ENCODE assay signal across 15 cellular contexts in genomic region chr5:68048529-68048928, GRCh38.
DNase-seq lines count a peak whose midpoint lies in the region; ATAC-seq lines count a peak whose summit lies in the region.
"Had no signal": no experiment of that assay in that cellular context is flagged by ENCODE, and none has a peak within 500 bp of the region (broad histone marks: within the 10 kb centered on the region; RNA-seq: fewer than 3 reads in every experiment).

No MANE protein-coding gene starts in this region.

- CTCF ChIA-PET in activated CD8-positive, alpha-beta memory T cell treated with anti-CD3 and anti-CD28 coated beads, Interleukin-2, amount 10 ng/mL, durations not matched to agents 7 days and 5 days (lab: Charles Lee) = no interaction called here

- DNase-seq in CD1c-positive myeloid dendritic cell (ENCODE audit: extremely low spot score) = peak; percentile 32
- DNase-seq in MV-4-11 (lab: John Stamatoyannopoulos, UW) = peak; percentile 11
- no peak for DNase-seq in left colon
- no peak for DNase-seq in iPS-NIHi11 (ENCODE audit: low spot score)
- no peak for DNase-seq in activated CD8-positive, alpha-beta memory T cell treated with anti-CD3 and anti-CD28 coated beads, Interleukin-2, amount 10 ng/mL, durations not matched to agents 7 days and 5 days
- no peak for DNase-seq in SK-N-DZ (ENCODE audit: low spot score)
- DNase-seq: ACHN; C1 segment of cervical spinal cord; CD8-positive, alpha-beta T cell; DMS153; DMS79 treated with DMSO at 0.1 percent for 48 hours; EL; HCEC 1CT had no signal

- intact Hi-C loops in left colon (cut with DNase I, micrococcal nuclease) = no loop called here

- H3K27ac Mint-ChIP-seq in stimulated activated memory B cell treated with anti-CD40 and anti-IgM and Interleukin-4, amounts not matched to agents 10 μg/mL and 1 μg/mL and 100 μg/mL, for 72 hours = peak overlapping the region; percentile 1
- no peak overlapping the region for H3K27ac Mint-ChIP-seq in activated CD8-positive, alpha-beta memory T cell treated with anti-CD3 and anti-CD28 coated beads, Interleukin-2, amount 10 ng/mL, durations not matched to agents 7 days and 5 days
- H3K27ac Mint-ChIP-seq: B cell; CD8-positive, alpha-beta T cell had no signal

- ATAC-seq in left colon = peak; percentile 70
- no peak for ATAC-seq in stimulated activated memory B cell treated with anti-CD40 and anti-IgM and Interleukin-4, amounts not matched to agents 10 μg/mL and 1 μg/mL and 100 μg/mL, for 72 hours
- ATAC-seq in activated CD8-positive, alpha-beta memory T cell treated with anti-CD3 and anti-CD28 coated beads, Interleukin-2, amount 10 ng/mL, durations not matched to agents 7 days and 5 days = no peak
- ATAC-seq: CD8-positive, alpha-beta T cell had no signal

- peaks cover 10% of the 10 kb centered on the region for H3K36me3 Mint-ChIP-seq in stimulated activated memory B cell treated with anti-CD40 and anti-IgM and Interleukin-4, amounts not matched to agents 10 μg/mL and 1 μg/mL and 100 μg/mL, for 72 hours
- H3K36me3 Mint-ChIP-seq in activated CD8-positive, alpha-beta memory T cell treated with anti-CD3 and anti-CD28 coated beads, Interleukin-2, amount 10 ng/mL, durations not matched to agents 7 days and 5 days = no peaks in the 10 kb centered on the region
- H3K36me3 Mint-ChIP-seq: CD8-positive, alpha-beta T cell had no signal

- peaks cover 7% of the 10 kb centered on the region for H3K27me3 Mint-ChIP-seq in stimulated activated memory B cell treated with anti-CD40 and anti-IgM and Interleukin-4, amounts not matched to agents 10 μg/mL and 1 μg/mL and 100 μg/mL, for 72 hours
- peaks cover 11% of the 10 kb centered on the region for H3K27me3 Mint-ChIP-seq in activated CD8-positive, alpha-beta memory T cell treated with anti-CD3 and anti-CD28 coated beads, Interleukin-2, amount 10 ng/mL, durations not matched to agents 7 days and 5 days

- H3K4me1 Mint-ChIP-seq in stimulated activated memory B cell treated with anti-CD40 and anti-IgM and Interleukin-4, amounts not matched to agents 10 μg/mL and 1 μg/mL and 100 μg/mL, for 72 hours = peaks cover 2% of the 10 kb centered on the region
- H3K4me1 Mint-ChIP-seq in activated CD8-positive, alpha-beta memory T cell treated with anti-CD3 and anti-CD28 coated beads, Interleukin-2, amount 10 ng/mL, durations not matched to agents 7 days and 5 days = no peaks in the 10 kb centered on the region

- peaks cover 13% of the 10 kb centered on the region for H3K9me3 Mint-ChIP-seq in stimulated activated memory B cell treated with anti-CD40 and anti-IgM and Interleukin-4, amounts not matched to agents 10 μg/mL and 1 μg/mL and 100 μg/mL, for 72 hours
- peaks cover 7% of the 10 kb centered on the region for H3K9me3 Mint-ChIP-seq in activated CD8-positive, alpha-beta memory T cell treated with anti-CD3 and anti-CD28 coated beads, Interleukin-2, amount 10 ng/mL, durations not matched to agents 7 days and 5 days (ENCODE audit: low read depth)

- no peak overlapping the region for H3K4me3 Mint-ChIP-seq in stimulated activated memory B cell treated with anti-CD40 and anti-IgM and Interleukin-4, amounts not matched to agents 10 μg/mL and 1 μg/mL and 100 μg/mL, for 72 hours
- no peak overlapping the region for H3K4me3 Mint-ChIP-seq in activated CD8-positive, alpha-beta memory T cell treated with anti-CD3 and anti-CD28 coated beads, Interleukin-2, amount 10 ng/mL, durations not matched to agents 7 days and 5 days
- H3K4me3 Mint-ChIP-seq: B cell; CD8-positive, alpha-beta T cell had no signal

Comparison
In these comparisons a context has a peak if more than half of its experiments do, and no peak if none do; other contexts are left out.
1. DNase-seq: peak in CD1c-positive myeloid dendritic cell (single experiment) and MV-4-11 (single experiment); none in left colon (0 of 2), iPS-NIHi11 (single experiment), activated CD8-positive, alpha-beta memory T cell treated with anti-CD3 and anti-CD28 coated beads, Interleukin-2, amount 10 ng/mL, durations not matched to agents 7 days and 5 days (single experiment) and SK-N-DZ (single experiment).